2 cellular contexts compared by ENCODE assay signal in genomic region chrX:115373308-115373707, GRCh38.
TF ChIP-seq lines count a peak whose summit lies in the region.

No MANE protein-coding gene starts in this region.

TF ChIP-seq in A549, 52 proteins besides CTCF, POLR2A, EP300 and RAD21 (continued from another document):
- no peak for TF ChIP-seq RARB (CRISPR knock-in tag; IDR thresholded peaks at IDR 0.05)

TF ChIP-seq in HepG2, 621 proteins besides CTCF, POLR2A, EP300 and RAD21 (continued from another document):
- TF ChIP-seq ZNF574 (CRISPR knock-in tag; IDR thresholded peaks at IDR 0.05) (no peak), ZNF260 (CRISPR knock-in tag; IDR thresholded peaks at IDR 0.05; ENCODE audit: borderline replicate concordance, low read depth) (no peak), ZNF501 (CRISPR knock-in tag; IDR thresholded peaks at IDR 0.05) (no peak), AGO2 (optimal IDR thresholded peaks at IDR 0.05; ENCODE audit: low read depth, low read length) (no peak), ARID3A (IDR thresholded peaks at IDR 0.05; ENCODE audit: low read depth, low read length) (no peak), ZNF20 (CRISPR knock-in tag; IDR thresholded peaks at IDR 0.05) (no peak), ATF1 (CRISPR knock-in tag; IDR thresholded peaks at IDR 0.05) (no peak), ZNF619 (CRISPR knock-in tag; IDR thresholded peaks at IDR 0.05) (no peak), HIC2 (CRISPR knock-in tag; IDR thresholded peaks at IDR 0.05; ENCODE audit: low read depth) (no peak)
